ENCODE assay signal across 1 cellular context in the genomic region with DNA sequence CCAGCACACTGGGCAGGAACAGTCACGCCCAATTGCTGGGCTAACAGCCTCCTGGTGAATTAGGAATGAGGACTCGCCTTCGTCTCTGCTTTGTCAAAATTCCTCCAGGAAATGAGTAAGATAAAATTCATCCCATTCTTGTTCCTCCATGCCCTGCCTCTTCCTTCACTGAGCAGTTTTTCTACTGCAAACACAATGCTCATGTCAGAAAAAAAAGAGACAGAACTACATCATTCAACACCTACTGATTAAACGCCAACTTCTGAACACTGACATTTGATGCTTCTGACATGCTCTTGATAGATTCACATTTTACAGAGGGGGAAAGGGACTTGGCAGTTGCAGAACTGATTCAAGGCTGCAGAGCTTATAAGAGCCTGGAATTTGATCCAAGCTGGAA.
TF ChIP-seq lines count a peak whose summit lies in the region.

No MANE protein-coding gene starts in this region.

TF ChIP-seq in GM23338, 12 proteins besides CTCF, POLR2A, EP300 and RAD21 (continued from another document):
- TF ChIP-seq, protein P1, sequence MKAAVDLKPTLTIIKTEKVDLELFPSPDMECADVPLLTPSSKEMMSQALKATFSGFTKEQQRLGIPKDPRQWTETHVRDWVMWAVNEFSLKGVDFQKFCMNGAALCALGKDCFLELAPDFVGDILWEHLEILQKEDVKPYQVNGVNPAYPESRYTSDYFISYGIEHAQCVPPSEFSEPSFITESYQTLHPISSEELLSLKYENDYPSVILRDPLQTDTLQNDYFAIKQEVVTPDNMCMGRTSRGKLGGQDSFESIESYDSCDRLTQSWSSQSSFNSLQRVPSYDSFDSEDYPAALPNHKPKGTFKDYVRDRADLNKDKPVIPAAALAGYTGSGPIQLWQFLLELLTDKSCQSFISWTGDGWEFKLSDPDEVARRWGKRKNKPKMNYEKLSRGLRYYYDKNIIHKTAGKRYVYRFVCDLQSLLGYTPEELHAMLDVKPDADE (IDR thresholded peaks at IDR 0.05): no peak
- no peak for TF ChIP-seq ZNF114 (CRISPR knock-in tag; IDR thresholded peaks at IDR 0.05)
- no peak for TF ChIP-seq NANOG (IDR thresholded peaks at IDR 0.05; ENCODE audit: borderline replicate concordance)
- TF ChIP-seq EZH2 (IDR thresholded peaks at IDR 0.05; ENCODE audit: low read depth, unreplicated experiment): no peak
- TF ChIP-seq POLR2AphosphoS5 (IDR thresholded peaks at IDR 0.05; ENCODE audit: low read depth): no peak
- TF ChIP-seq, protein P2, sequence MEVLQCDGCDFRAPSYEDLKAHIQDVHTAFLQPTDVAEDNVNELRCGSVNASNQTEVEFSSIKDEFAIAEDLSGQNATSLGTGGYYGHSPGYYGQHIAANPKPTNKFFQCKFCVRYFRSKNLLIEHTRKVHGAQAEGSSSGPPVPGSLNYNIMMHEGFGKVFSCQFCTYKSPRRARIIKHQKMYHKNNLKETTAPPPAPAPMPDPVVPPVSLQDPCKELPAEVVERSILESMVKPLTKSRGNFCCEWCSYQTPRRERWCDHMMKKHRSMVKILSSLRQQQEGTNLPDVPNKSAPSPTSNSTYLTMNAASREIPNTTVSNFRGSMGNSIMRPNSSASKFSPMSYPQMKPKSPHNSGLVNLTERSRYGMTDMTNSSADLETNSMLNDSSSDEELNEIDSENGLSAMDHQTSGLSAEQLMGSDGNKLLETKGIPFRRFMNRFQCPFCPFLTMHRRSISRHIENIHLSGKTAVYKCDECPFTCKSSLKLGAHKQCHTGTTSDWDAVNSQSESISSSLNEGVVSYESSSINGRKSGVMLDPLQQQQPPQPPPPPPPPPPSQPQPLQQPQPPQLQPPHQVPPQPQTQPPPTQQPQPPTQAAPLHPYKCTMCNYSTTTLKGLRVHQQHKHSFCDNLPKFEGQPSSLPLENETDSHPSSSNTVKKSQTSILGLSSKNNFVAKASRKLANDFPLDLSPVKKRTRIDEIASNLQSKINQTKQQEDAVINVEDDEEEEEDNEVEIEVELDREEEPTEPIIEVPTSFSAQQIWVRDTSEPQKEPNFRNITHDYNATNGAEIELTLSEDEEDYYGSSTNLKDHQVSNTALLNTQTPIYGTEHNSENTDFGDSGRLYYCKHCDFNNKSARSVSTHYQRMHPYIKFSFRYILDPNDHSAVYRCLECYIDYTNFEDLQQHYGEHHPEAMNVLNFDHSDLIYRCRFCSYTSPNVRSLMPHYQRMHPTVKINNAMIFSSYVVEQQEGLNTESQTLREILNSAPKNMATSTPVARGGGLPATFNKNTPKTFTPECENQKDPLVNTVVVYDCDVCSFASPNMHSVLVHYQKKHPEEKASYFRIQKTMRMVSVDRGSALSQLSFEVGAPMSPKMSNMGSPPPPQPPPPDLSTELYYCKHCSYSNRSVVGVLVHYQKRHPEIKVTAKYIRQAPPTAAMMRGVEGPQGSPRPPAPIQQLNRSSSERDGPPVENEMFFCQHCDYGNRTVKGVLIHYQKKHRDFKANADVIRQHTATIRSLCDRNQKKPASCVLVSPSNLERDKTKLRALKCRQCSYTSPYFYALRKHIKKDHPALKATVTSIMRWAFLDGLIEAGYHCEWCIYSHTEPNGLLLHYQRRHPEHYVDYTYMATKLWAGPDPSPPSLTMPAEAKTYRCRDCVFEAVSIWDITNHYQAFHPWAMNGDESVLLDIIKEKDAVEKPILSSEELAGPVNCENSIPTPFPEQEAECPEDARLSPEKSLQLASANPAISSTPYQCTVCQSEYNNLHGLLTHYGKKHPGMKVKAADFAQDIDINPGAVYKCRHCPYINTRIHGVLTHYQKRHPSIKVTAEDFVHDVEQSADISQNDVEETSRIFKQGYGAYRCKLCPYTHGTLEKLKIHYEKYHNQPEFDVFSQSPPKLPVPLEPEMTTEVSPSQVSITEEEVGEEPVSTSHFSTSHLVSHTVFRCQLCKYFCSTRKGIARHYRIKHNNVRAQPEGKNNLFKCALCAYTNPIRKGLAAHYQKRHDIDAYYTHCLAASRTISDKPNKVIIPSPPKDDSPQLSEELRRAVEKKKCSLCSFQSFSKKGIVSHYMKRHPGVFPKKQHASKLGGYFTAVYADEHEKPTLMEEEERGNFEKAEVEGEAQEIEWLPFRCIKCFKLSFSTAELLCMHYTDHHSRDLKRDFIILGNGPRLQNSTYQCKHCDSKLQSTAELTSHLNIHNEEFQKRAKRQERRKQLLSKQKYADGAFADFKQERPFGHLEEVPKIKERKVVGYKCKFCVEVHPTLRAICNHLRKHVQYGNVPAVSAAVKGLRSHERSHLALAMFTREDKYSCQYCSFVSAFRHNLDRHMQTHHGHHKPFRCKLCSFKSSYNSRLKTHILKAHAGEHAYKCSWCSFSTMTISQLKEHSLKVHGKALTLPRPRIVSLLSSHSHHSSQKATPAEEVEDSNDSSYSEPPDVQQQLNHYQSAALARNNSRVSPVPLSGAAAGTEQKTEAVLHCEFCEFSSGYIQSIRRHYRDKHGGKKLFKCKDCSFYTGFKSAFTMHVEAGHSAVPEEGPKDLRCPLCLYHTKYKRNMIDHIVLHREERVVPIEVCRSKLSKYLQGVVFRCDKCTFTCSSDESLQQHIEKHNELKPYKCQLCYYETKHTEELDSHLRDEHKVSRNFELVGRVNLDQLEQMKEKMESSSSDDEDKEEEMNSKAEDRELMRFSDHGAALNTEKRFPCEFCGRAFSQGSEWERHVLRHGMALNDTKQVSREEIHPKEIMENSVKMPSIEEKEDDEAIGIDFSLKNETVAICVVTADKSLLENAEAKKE (CRISPR knock-in tag; IDR thresholded peaks at IDR 0.05): no peak
- TF ChIP-seq STAT1 (IDR thresholded peaks at IDR 0.05; ENCODE audit: unreplicated experiment): no peak
- TF ChIP-seq ZNF331 (CRISPR knock-in tag; IDR thresholded peaks at IDR 0.05; ENCODE audit: low read depth): no peak
